Comparison of ENCODE assay signal across 10 cellular contexts in genomic region chr17:46818929-46819859, GRCh38. TPM values are rescaled to one million over a fixed set of nuclear protein-coding genes. Genes with fewer than 3 reads are reported as not detected.
DNase-seq lines count a peak whose midpoint lies in the region; ATAC-seq, FAIRE-seq and TF ChIP-seq lines count a peak whose summit lies in the region.
"Had no signal": no experiment of that assay in that cellular context is flagged by ENCODE, and none has a peak within 500 bp of the region (broad histone marks: within the 10 kb centered on the region; RNA-seq: fewer than 3 reads in every experiment).

No MANE protein-coding gene starts in this region.

- intact Hi-C loops in K562 (cut with micrococcal nuclease): no loop called here
- intact Hi-C loops in vagina (cut with DNase I): no loop called here

- H3K4me1 ChIP-seq in K562 (replicated peaks in 1 of 2; ENCODE audit: control insufficient read depth in 2 of 2, insufficient read depth in 2 of 2, low read length in 2 of 2) (peaks cover 26 to 69% of the 10 kb centered on the region in 2 experiments; a peak in 4 of 5 replicates), lung (ENCODE audit: control insufficient read depth in 2 of 2, insufficient read depth in 2 of 2, low read length in 2 of 2) (peaks cover 0 to 15% of the 10 kb centered on the region in 2 donors), vagina (peaks cover 21% of the 10 kb centered on the region), gastroesophageal sphincter (peaks cover 0 to 35% (median 9%) of the 10 kb centered on the region in 3 donors)

- H3K27ac ChIP-seq in K562 (ENCODE audit: extremely low read depth, low read depth, low read length) (peak overlapping the region; percentile 78), lung (ENCODE audit: low read depth in 1 of 2, low read length in 1 of 2) (no peak overlapping the region), vagina (no peak overlapping the region), gastroesophageal sphincter (no peak overlapping the region)

- peak overlapping the region; percentile 78 for H3K4me2 ChIP-seq in K562 (ENCODE audit: insufficient read depth, low read length)

- peak overlapping the region; percentile 63 to 88 for H3K9ac ChIP-seq in K562 (ENCODE audit: insufficient read depth in 1 of 2, low read depth in 2 of 2, low read length in 2 of 2)

- BruUV-seq in K562 (replicated peaks; lab: Mats Ljungman, UMichigan): no TSS peak

- ATAC-seq in K562: peak; percentile 74
- no peak for ATAC-seq in lung (ENCODE audit: insufficient read depth, low FRiP score)
- ATAC-seq in GM18858 (IDR thresholded peaks at IDR 0.05; ENCODE audit: unreplicated experiment): no peak
- no peak for ATAC-seq in gastroesophageal sphincter

- no peaks in the 10 kb centered on the region for H3K9me1 ChIP-seq in K562 (ENCODE audit: control insufficient read depth, insufficient read depth, low read length)

- H3K36me3 ChIP-seq in K562 (ENCODE audit: control insufficient read depth, insufficient read depth, low read length): no peaks in the 10 kb centered on the region
- H3K36me3 ChIP-seq in lung (ENCODE audit: control insufficient read depth in 2 of 2, insufficient read depth in 2 of 2, low read length in 2 of 2): no peaks in the 10 kb centered on the region
- H3K36me3 ChIP-seq in vagina: no peaks in the 10 kb centered on the region
- no peaks in the 10 kb centered on the region for H3K36me3 ChIP-seq in gastroesophageal sphincter

- H3K27me3 ChIP-seq in K562 (ENCODE audit: control insufficient read depth in 2 of 2, insufficient read depth in 2 of 2, low read length in 2 of 2) (no peaks in the 10 kb centered on the region), lung (ENCODE audit: control insufficient read depth, insufficient read depth) (peaks cover 8% of the 10 kb centered on the region), vagina (peaks cover 14% of the 10 kb centered on the region), gastroesophageal sphincter (peaks cover 98% of the 10 kb centered on the region)

- POLR2A ChIA-PET in K562 (lab: Yijun Ruan, JAX): interaction anchor here (0.6 to 1.1 kb wide), 4 partner anchors 8 to 86 kb away, joined by 3 read pairs; no protein-coding TSS in a partner anchor

- TF ChIP-seq EP300 in K562 (IDR thresholded peaks at IDR 0.05; ENCODE audit: low read length): peak; percentile 57
- no peak for TF ChIP-seq EP300 in gastroesophageal sphincter (IDR thresholded peaks at IDR 0.05)

- H4K20me1 ChIP-seq in K562 (replicated peaks; ENCODE audit: control insufficient read depth, insufficient read depth, low read length): no peaks in the 10 kb centered on the region; the same call in 1 of the 2 replicates

- WGBS in K562 (ENCODE audit: insufficient coverage, low coverage, missing lambda C conversion rate): 8% methylated on average over 58 of the region's 72 CpGs
- WGBS in lung, 2 donors: 3 to 4% methylated on average over 65 to 72 of the region's 72 CpGs
- 20% methylated on average over 1 of the region's 72 CpGs; no CpG with 5 or more reads in 1 of the 2 donors for WGBS in gastroesophageal sphincter (ENCODE audit: low coverage in 1 of 2), 2 donors

- H3K9me3 ChIP-seq in K562 (replicated peaks; ENCODE audit: control insufficient read depth, insufficient read depth, low read depth, low read length) (no peaks in the 10 kb centered on the region), lung (ENCODE audit: control insufficient read depth in 2 of 2, insufficient read depth in 1 of 2, low read length in 1 of 2) (peaks cover 0 to 5% of the 10 kb centered on the region in 2 donors), vagina (no peaks in the 10 kb centered on the region), gastroesophageal sphincter (peaks cover 0 to 5% (median 0%) of the 10 kb centered on the region in 3 donors)

- TF ChIP-seq RAD21 in K562 (CRISPR knock-in tag; conservative IDR thresholded peaks at IDR 0.05 in 1 of 2, IDR thresholded peaks at IDR 0.05 in 1 of 2): no peak

- FAIRE-seq in K562 (lab: Jason Lieb, UNC): peak; percentile 88

- TF ChIP-seq CTCF in K562 (IDR thresholded peaks at IDR 0.05 in 2 of 3, conservative IDR thresholded peaks at IDR 0.05 in 1 of 3; ENCODE audit: insufficient read depth in 2 of 3, low read depth in 1 of 3, low read length in 3 of 3) (0 out of 6 replicates have a peak, but pooled peaks of 1 of the 3 experiments have one; percentile 2), lung (IDR thresholded peaks at IDR 0.05; ENCODE audit: control extremely low read depth, extremely low read depth) (no peak), vagina (IDR thresholded peaks at IDR 0.05) (no peak), gastroesophageal sphincter (IDR thresholded peaks at IDR 0.05) (no peak)

- TF ChIP-seq POLR2A in K562 (conservative IDR thresholded peaks at IDR 0.05) (peak; percentile 73), vagina (IDR thresholded peaks at IDR 0.05) (no peak), gastroesophageal sphincter (IDR thresholded peaks at IDR 0.05) (no peak)

- peak overlapping the region; percentile 96 for H2AFZ ChIP-seq in K562 (ENCODE audit: low read depth, low read length)

- CTCF ChIA-PET in K562 (lab: Yijun Ruan, JAX; ENCODE audit: low intra/inter-chr PET ratio): no interaction called here

- DNase-seq in stimulated activated CD4-positive, alpha-beta T cell treated with anti-CD3 and anti-CD28 coated beads, Interleukin-15, amount 100 ng/mL, for 24 hours: peak; percentile 39
- DNase-seq in stimulated activated CD4-positive, alpha-beta T cell treated with anti-CD3 and anti-CD28 coated beads, Interleukin-1b, Interleukin-23, amount 100 ng/mL, for 48 hours: no peak
- peak; percentile 82 to 89 (median 84) for DNase-seq in K562 (ENCODE audit: extremely low read depth in 1 of 4, low spot score in 3 of 4)
- no peak for DNase-seq in lung (ENCODE audit: low spot score)
- no peak for DNase-seq in vagina (ENCODE audit: extremely low spot score in 2 of 2)
- no peak for DNase-seq in HT-29 (ENCODE audit: low spot score)

- in situ Hi-C loops in K562 (cut with MboI): loop anchor here (25.0 kb wide), 1 partner anchor 1232 kb away; no protein-coding TSS in a partner anchor

- no peaks in the 10 kb centered on the region for H3K79me2 ChIP-seq in K562 (ENCODE audit: control insufficient read depth, insufficient read depth, low read length)

- H3K4me3 ChIP-seq in K562: peak overlapping the region; percentile 26
- peak overlapping the region; percentile 5 for H3K4me3 ChIP-seq in lung
- H3K4me3 ChIP-seq in vagina: peak overlapping the region; percentile 26 to 35
- H3K4me3 ChIP-seq in gastroesophageal sphincter: peak overlapping the region in 1 of 2 donors; percentile 46

TF ChIP-seq in K562, 482 proteins besides CTCF, POLR2A, EP300 and RAD21 (continues in another document):
- peak; percentile 49; the same call in 1 of the 2 replicates for TF ChIP-seq ZBTB9 (CRISPR knock-in tag; IDR thresholded peaks at IDR 0.05)

RNA-seq across cellular contexts. Expression of gene WNT3, which starts 0.7 kb away (rescaled TPM):
- 8.1 and 10.9 TPM in 2 replicates for total RNA-seq in K562 (2011; cell fraction: chromatin; rRNA removed; ENCODE audit: low replicate concordance)
- 6.1 and 6.8 TPM in 2 replicates for total RNA-seq in K562 (2011; cell fraction: nucleolus; rRNA removed)
- total RNA-seq in K562 (2011; cell fraction: nucleoplasm; rRNA removed): 7.8 and 8.3 TPM in 2 replicates
- total RNA-seq in K562 (2014; rRNA removed) (1.5 and 2.9 TPM in 2 replicates), K562 (2014; rRNA removed; fragmentation: Illumina TruSeq; extraction: Trizol) (2.2 and 2.4 TPM in 2 replicates), K562 (2015; rRNA removed; fragmentation: Illumina TruSeq; extraction: Trizol) (2.6 and 2.8 TPM in 2 replicates), K562 (2021) (2.7 and 3.5 TPM in 2 replicates), lung (1 to 10 TPM in 1 of 2 donors, under 1 TPM in 1; 0.74 to 2.9 TPM), vagina (1.5 TPM), gastroesophageal sphincter (1 to 10 TPM in 2 of 4 donors, under 1 TPM in 2; 0.62 to 1.4 (median 0.99) TPM)
- polyA plus RNA-seq in K562 (2011; rRNA removed) (5.9 and 6.1 TPM in 2 replicates), K562 (2014; fragmentation: Illumina TruSeq; extraction: Trizol) (3.2 and 3.6 TPM in 2 replicates), K562 (2014; fragmentation: Nextera tagmentation; extraction: Ambion mirVana) (1 to 10 TPM; 2.1 to 3.5 TPM), K562 (2014; rRNA removed) (2.5 and 3.3 TPM in 2 replicates), lung (1 to 10 TPM; 1.2 to 1.6 TPM)
- 3.4 and 3.9 TPM in 2 replicates for polyA plus RNA-seq in K562 (2011; cell fraction: cytosol; rRNA removed)
- 18.0 and 19.7 TPM in 2 replicates for polyA plus RNA-seq in K562 (2011; cell fraction: nucleus; rRNA removed)
- polyA plus RNA-seq in K562 (2012): 2.5 and 2.8 TPM in 2 replicates
- 2.9 and 3.6 TPM in 2 replicates for polyA minus RNA-seq in K562 (2011; rRNA and poly(A)+ RNA removed)
- polyA minus RNA-seq in K562 (2011; cell fraction: cytosol; rRNA and poly(A)+ RNA removed): 2.0 and 2.4 TPM in 2 replicates
- polyA minus RNA-seq in K562 (2011; cell fraction: nucleus; rRNA and poly(A)+ RNA removed): 2.6 and 2.7 TPM in 2 replicates
- total RNA-seq in HT-29 (2014; rRNA removed; shearing (Covaris generic)): 0.08 TPM in 2 replicates

RNA-seq across cellular contexts. Expression of gene WNT9B, which starts 32.2 kb away (rescaled TPM):
- total RNA-seq in K562 (2011; cell fraction: chromatin; rRNA removed; ENCODE audit: low replicate concordance): not detected in 2 replicates
- total RNA-seq in K562 (2011; cell fraction: nucleolus; rRNA removed): not detected in 2 replicates
- total RNA-seq in K562 (2011; cell fraction: nucleoplasm; rRNA removed): not detected in 2 replicates
- not detected in 2 replicates for total RNA-seq in K562 (2014; rRNA removed)
- total RNA-seq in K562 (2014; rRNA removed; fragmentation: Illumina TruSeq; extraction: Trizol): not detected in 2 replicates
- not detected in 2 replicates for total RNA-seq in K562 (2015; rRNA removed; fragmentation: Illumina TruSeq; extraction: Trizol)
- not detected in 2 replicates for total RNA-seq in K562 (2021)
- not detected in 2 replicates for polyA plus RNA-seq in K562 (2011; rRNA removed)
- polyA plus RNA-seq in K562 (2011; cell fraction: cytosol; rRNA removed): not detected in 2 replicates
- polyA plus RNA-seq in K562 (2011; cell fraction: nucleus; rRNA removed): not detected in 2 replicates
- not detected in 2 replicates for polyA plus RNA-seq in K562 (2012)
- not detected in 2 replicates for polyA plus RNA-seq in K562 (2014; fragmentation: Illumina TruSeq; extraction: Trizol)
- not detected for polyA plus RNA-seq in K562 (2014; fragmentation: Nextera tagmentation; extraction: Ambion mirVana)
- not detected in 2 replicates for polyA plus RNA-seq in K562 (2014; rRNA removed)
- polyA minus RNA-seq in K562 (2011; rRNA and poly(A)+ RNA removed): not detected in 2 replicates
- not detected in 2 replicates for polyA minus RNA-seq in K562 (2011; cell fraction: cytosol; rRNA and poly(A)+ RNA removed)
- polyA minus RNA-seq in K562 (2011; cell fraction: nucleus; rRNA and poly(A)+ RNA removed): not detected in 2 replicates
- under 1 TPM; 0.11 to 0.15 TPM for total RNA-seq in lung
- under 1 TPM; 0.18 to 0.33 TPM for polyA plus RNA-seq in lung
- total RNA-seq in vagina: not detected
- 0.28 TPM in 1 of 2 replicates, not detected in the other for total RNA-seq in HT-29 (2014; rRNA removed; shearing (Covaris generic))
- under 1 TPM in 3 of 4 donors, not detected in 1; 0.31 to 0.81 (median 0.45) TPM for total RNA-seq in gastroesophageal sphincter
- total RNA-seq: glomerular endothelial cell, NCI-H460 had no signal

Comparison
In these comparisons a context has a peak if more than half of its experiments do, and no peak if none do; other contexts are left out.
1. DNase-seq: peak in stimulated activated CD4-positive, alpha-beta T cell treated with anti-CD3 and anti-CD28 coated beads, Interleukin-15, amount 100 ng/mL, for 24 hours (single experiment) and K562 (4 of 4); none in stimulated activated CD4-positive, alpha-beta T cell treated with anti-CD3 and anti-CD28 coated beads, Interleukin-1b, Interleukin-23, amount 100 ng/mL, for 48 hours (single experiment), lung (single experiment), vagina (0 of 2) and HT-29 (single experiment).